Comparison of ENCODE assay signal across 8 cellular contexts in the genomic region with DNA sequence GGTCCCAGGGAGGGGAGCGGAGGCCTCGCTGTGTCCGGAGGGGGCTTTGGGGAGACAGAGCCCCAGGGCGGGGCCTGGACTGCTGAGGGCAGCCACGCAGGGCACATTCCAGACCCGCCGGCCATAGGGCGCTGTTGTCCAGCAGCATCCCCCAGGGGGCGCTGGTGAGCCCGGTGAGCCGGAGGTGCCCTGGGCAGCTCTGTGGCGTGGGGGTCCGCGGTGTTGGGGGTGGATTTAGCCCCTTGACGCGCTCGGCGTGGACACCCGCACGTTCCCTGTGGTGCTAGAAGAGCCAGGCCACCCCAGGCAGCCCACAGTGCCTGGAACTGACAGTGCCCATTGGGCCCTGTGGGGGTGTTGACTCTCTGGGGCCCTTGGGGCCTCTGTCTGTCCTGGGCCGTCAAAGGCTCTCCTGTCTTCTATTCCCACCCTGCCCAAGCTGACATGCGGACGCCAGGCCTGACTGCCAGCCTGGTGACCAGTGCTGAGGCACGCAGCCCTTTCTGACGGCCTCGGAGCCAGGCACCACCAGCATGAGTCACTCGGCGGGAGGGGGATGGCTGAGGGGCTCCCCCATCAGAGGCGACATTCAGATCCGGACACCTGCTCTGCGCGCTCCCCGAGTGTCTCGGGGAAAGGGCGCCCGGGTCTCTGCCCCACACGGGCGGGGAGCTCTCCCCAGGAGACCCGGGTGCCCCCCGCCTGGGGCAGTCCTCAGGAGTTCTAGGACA. TPM values are rescaled to one million over a fixed set of nuclear protein-coding genes. Genes with fewer than 3 reads are reported as not detected.
A peak's percentile ranks its signal among the peaks of the same experiment; 100 is the strongest.
DNase-seq lines count a peak whose midpoint lies in the region; ATAC-seq and TF ChIP-seq lines count a peak whose summit lies in the region.

No MANE protein-coding gene starts in this region.

- DNase-seq in 8988T (peak; percentile 83), H7 (peak; percentile 93), activated T-cell treated with anti-CD3 and anti-CD28 coated beads for 48 hours (ENCODE audit: low read depth) (peak; percentile 40), fibroblast of villous mesenchyme (ENCODE audit: low read depth) (peak; percentile 7), pons (ENCODE audit: low spot score) (peak; percentile 98), NCI-H2196 treated with DMSO at 0.1 percent for 48 hours (lab: John Stamatoyannopoulos, UW; ENCODE audit: unreplicated experiment) (no peak), omental fat pad (ENCODE audit: low spot score) (no peak)

- H3K4me3 ChIP-seq in H7 (ENCODE audit: insufficient read depth, low read depth, low read length) (no peak overlapping the region), fibroblast of villous mesenchyme (ENCODE audit: low read depth, low read length) (no peak overlapping the region)

- TF ChIP-seq CTCF in fibroblast of villous mesenchyme (IDR thresholded peaks at IDR 0.05; ENCODE audit: insufficient read depth, low read depth, low read length) (peak; percentile 70), omental fat pad (IDR thresholded peaks at IDR 0.05) (no peak)

- H3K27me3 ChIP-seq in H7 (ENCODE audit: control insufficient read depth, insufficient read depth, low read length), result no peaks in the 10 kb centered on the region

- peaks cover 2% of the 10 kb centered on the region for H3K36me3 ChIP-seq in H7 (replicated peaks; ENCODE audit: control insufficient read depth, insufficient read depth, low read length)

- no peak for ATAC-seq in omental fat pad (ENCODE audit: low FRiP score)
- no peak for ATAC-seq in HG02884 (IDR thresholded peaks at IDR 0.05; ENCODE audit: unreplicated experiment)

RNA-seq across cellular contexts. Expression of a gene that starts 23.9 kb away (rescaled TPM):
- 0.31 and 0.92 TPM in 2 replicates for total RNA-seq in H7 (2014; rRNA removed; shearing (Covaris generic))
- total RNA-seq in fibroblast of villous mesenchyme (under 0.01 TPM in 2 replicates), omental fat pad (1 to 10 TPM; 3.9 to 7.8 (median 5.5) TPM)

RNA-seq across cellular contexts. Expression of a gene that starts 57.1 kb away (rescaled TPM):
- 12.6 and 20.7 TPM in 2 replicates for total RNA-seq in H7 (2014; rRNA removed; shearing (Covaris generic))
- 3.2 and 5.2 TPM in 2 replicates for total RNA-seq in fibroblast of villous mesenchyme
- 1 to 10 TPM; 1.1 to 2.0 (median 1.7) TPM for total RNA-seq in omental fat pad

Comparison
In these comparisons a context has a peak if more than half of its experiments do, and no peak if none do; other contexts are left out.
1. DNase-seq: peak in 8988T (single experiment), H7 (single experiment), activated T-cell treated with anti-CD3 and anti-CD28 coated beads for 48 hours (single experiment), fibroblast of villous mesenchyme (single experiment) and pons (single experiment); none in NCI-H2196 treated with DMSO at 0.1 percent for 48 hours (single experiment) and omental fat pad (single experiment).